In genomic region chr6:21596379-21597242, GRCh38 we compare ENCODE assay signal across 1 cellular context.
TF ChIP-seq lines count a peak whose summit lies in the region.

No MANE protein-coding gene starts in this region.

TF ChIP-seq in GM12878, 131 proteins besides CTCF, POLR2A, EP300 and RAD21 (continued from another document):
- TF ChIP-seq PRDM15 (CRISPR knock-in tag; IDR thresholded peaks at IDR 0.05) = no peak
- peak; percentile 70 for TF ChIP-seq RUNX3 (IDR thresholded peaks at IDR 0.05; ENCODE audit: low read length)
- TF ChIP-seq SMAD1 (IDR thresholded peaks at IDR 0.05; ENCODE audit: low read depth, partially characterized antibody) = no peak
- TF ChIP-seq SKIL (IDR thresholded peaks at IDR 0.05; ENCODE audit: low read depth, poor library complexity, severe bottlenecking) = no peak
- peak; percentile 59 to 65 for TF ChIP-seq IKZF2 (IDR thresholded peaks at IDR 0.05)
- TF ChIP-seq, protein P1, sequence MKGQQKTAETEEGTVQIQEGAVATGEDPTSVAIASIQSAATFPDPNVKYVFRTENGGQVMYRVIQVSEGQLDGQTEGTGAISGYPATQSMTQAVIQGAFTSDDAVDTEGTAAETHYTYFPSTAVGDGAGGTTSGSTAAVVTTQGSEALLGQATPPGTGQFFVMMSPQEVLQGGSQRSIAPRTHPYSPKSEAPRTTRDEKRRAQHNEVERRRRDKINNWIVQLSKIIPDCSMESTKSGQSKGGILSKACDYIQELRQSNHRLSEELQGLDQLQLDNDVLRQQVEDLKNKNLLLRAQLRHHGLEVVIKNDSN (IDR thresholded peaks at IDR 0.05; ENCODE audit: borderline replicate concordance, extremely low read length, insufficient read depth, low read depth, low read length) = no peak
- TF ChIP-seq TCF7 (IDR thresholded peaks at IDR 0.05; ENCODE audit: borderline replicate concordance) = peak; percentile 93
- TF ChIP-seq MLLT1 (IDR thresholded peaks at IDR 0.05) = peak; percentile 31; the same call in 1 of the 2 replicates
- TF ChIP-seq IKZF1 (conservative IDR thresholded peaks at IDR 0.05) = peak; percentile 66
- TF ChIP-seq, protein P2, sequence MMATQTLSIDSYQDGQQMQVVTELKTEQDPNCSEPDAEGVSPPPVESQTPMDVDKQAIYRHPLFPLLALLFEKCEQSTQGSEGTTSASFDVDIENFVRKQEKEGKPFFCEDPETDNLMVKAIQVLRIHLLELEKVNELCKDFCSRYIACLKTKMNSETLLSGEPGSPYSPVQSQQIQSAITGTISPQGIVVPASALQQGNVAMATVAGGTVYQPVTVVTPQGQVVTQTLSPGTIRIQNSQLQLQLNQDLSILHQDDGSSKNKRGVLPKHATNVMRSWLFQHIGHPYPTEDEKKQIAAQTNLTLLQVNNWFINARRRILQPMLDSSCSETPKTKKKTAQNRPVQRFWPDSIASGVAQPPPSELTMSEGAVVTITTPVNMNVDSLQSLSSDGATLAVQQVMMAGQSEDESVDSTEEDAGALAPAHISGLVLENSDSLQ (IDR thresholded peaks at IDR 0.05) = peak; percentile 19; the same call in 1 of the 2 replicates
- TF ChIP-seq SMAD5 (IDR thresholded peaks at IDR 0.05; ENCODE audit: low read depth) = 0 out of 2 replicates have a peak, but pooled peaks have one; percentile 13
- TF ChIP-seq, protein P3, sequence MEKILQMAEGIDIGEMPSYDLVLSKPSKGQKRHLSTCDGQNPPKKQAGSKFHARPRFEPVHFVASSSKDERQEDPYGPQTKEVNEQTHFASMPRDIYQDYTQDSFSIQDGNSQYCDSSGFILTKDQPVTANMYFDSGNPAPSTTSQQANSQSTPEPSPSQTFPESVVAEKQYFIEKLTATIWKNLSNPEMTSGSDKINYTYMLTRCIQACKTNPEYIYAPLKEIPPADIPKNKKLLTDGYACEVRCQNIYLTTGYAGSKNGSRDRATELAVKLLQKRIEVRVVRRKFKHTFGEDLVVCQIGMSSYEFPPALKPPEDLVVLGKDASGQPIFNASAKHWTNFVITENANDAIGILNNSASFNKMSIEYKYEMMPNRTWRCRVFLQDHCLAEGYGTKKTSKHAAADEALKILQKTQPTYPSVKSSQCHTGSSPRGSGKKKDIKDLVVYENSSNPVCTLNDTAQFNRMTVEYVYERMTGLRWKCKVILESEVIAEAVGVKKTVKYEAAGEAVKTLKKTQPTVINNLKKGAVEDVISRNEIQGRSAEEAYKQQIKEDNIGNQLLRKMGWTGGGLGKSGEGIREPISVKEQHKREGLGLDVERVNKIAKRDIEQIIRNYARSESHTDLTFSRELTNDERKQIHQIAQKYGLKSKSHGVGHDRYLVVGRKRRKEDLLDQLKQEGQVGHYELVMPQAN (conservative IDR thresholded peaks at IDR 0.05) = 0 out of 2 replicates have a peak, but pooled peaks have one; percentile 36
- TF ChIP-seq EGR1 (IDR thresholded peaks at IDR 0.05; ENCODE audit: borderline replicate concordance in 1 of 2, low read depth in 2 of 2, low read length in 2 of 2) = peak in 1 of 2 experiments; percentile 75; a peak in 2 of 3 replicates
- TF ChIP-seq CEBPB (IDR thresholded peaks at IDR 0.05; ENCODE audit: borderline replicate concordance in 1 of 2, low read depth in 2 of 2, low read length in 2 of 2) = no peak
- 0 out of 2 replicates have a peak, but pooled peaks have one; percentile 64 for TF ChIP-seq SMARCA5 (IDR thresholded peaks at IDR 0.05)
- peak; percentile 81 for TF ChIP-seq ZNF384 (IDR thresholded peaks at IDR 0.05; ENCODE audit: borderline replicate concordance, low read depth, low read length)
- TF ChIP-seq YY1 (IDR thresholded peaks at IDR 0.05; ENCODE audit: low read depth, low read length) = no peak
- TF ChIP-seq BHLHE40 (IDR thresholded peaks at IDR 0.05; ENCODE audit: borderline replicate concordance in 1 of 2, low read depth in 2 of 2, low read length in 1 of 2) = peak in 1 of 2 experiments; percentile 12; a peak in 2 of 4 replicates
- peak; percentile 50; the same call in 1 of the 2 replicates for TF ChIP-seq POLR2AphosphoS5 (IDR thresholded peaks at IDR 0.05; ENCODE audit: low read length)
- TF ChIP-seq NFIC (IDR thresholded peaks at IDR 0.05; ENCODE audit: low read depth, low read length) = 0 out of 2 replicates have a peak, but pooled peaks have one; percentile 23
- peak; percentile 78 for TF ChIP-seq EED (IDR thresholded peaks at IDR 0.05; ENCODE audit: low read depth)
- peak; percentile 59; the same call in 1 of the 2 replicates for TF ChIP-seq TAF1 (IDR thresholded peaks at IDR 0.05; ENCODE audit: borderline replicate concordance, low read depth, low read length)
- peak; percentile 45 for TF ChIP-seq NR2F1 (conservative IDR thresholded peaks at IDR 0.05)
- TF ChIP-seq DPF2 (IDR thresholded peaks at IDR 0.05) = peak; percentile 23
- TF ChIP-seq CREM (IDR thresholded peaks at IDR 0.05; ENCODE audit: low read depth) = peak; percentile 9; the same call in 1 of the 2 replicates
TF ChIP-seq in GM12878: peak in this region for 20.
